Comparison of ENCODE assay signal across 18 cellular contexts in the genomic region with DNA sequence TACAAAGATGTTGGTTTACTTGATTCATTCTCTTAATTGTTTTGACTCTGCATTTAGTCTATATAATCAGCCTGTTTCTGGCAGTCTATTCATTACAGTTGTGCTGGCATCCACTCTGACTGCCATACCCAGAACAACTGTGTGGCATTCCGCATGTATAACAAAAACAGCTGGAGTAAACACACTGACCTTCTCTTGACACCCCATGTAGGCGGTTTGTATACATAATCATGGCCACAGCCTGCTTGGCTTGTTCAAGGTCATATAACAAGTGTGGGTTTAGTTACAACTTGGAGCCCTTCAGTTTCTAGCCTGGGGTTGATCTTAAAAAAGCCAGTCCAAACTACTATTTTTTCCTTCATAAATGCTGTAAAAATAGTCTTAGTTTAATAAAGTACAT.
DNase-seq lines count a peak whose midpoint lies in the region; ATAC-seq, FAIRE-seq and TF ChIP-seq lines count a peak whose summit lies in the region.
"Had no signal": no experiment of that assay in that cellular context is flagged by ENCODE, and none has a peak within 500 bp of the region (broad histone marks: within the 10 kb centered on the region; RNA-seq: fewer than 3 reads in every experiment).

No MANE protein-coding gene starts in this region.

- POLR2A ChIA-PET in HepG2 (lab: Yijun Ruan, JAX) = no interaction called here

- H3K9ac ChIP-seq in HepG2 (ENCODE audit: insufficient read depth, low read depth, low read length) = no peak overlapping the region
- no peak overlapping the region for H3K9ac ChIP-seq in MM.1S (ENCODE audit: low read length)
- H3K9ac ChIP-seq: SK-N-SH had no signal

- H3K27ac ChIP-seq in HepG2 (ENCODE audit: extremely low read length, insufficient read depth, low read length) (no peak overlapping the region), right lobe of liver (no peak overlapping the region), MM.1S (ENCODE audit: low read length) (no peak overlapping the region)
- H3K27ac ChIP-seq: A549 had no signal

- no peak for FAIRE-seq in HepG2 (lab: Jason Lieb, UNC)
- FAIRE-seq: A549, GM12891 had no signal

- H3K9me3 ChIP-seq in HepG2 (ENCODE audit: low read length) (no peaks in the 10 kb centered on the region), right lobe of liver (no peaks in the 10 kb centered on the region), MM.1S (replicated peaks; ENCODE audit: insufficient read depth, low read length) (no peaks in the 10 kb centered on the region)
- H3K9me3 ChIP-seq: A549, SK-N-SH had no signal

- H3K79me2 ChIP-seq in HepG2 (ENCODE audit: insufficient read depth, low read length) (no peaks in the 10 kb centered on the region), MM.1S (ENCODE audit: low read length) (no peaks in the 10 kb centered on the region)

- in situ Hi-C loops in HepG2 (cut with HindIII; ENCODE audit: extremely low pct_ligation_motif_present, low pct_unique_long_range_greater_than_20kb) = no loop called here

- no peaks in the 10 kb centered on the region for H3K9me2 ChIP-seq in MM.1S (replicated peaks; ENCODE audit: insufficient read depth, low read length)
- H3K9me2 ChIP-seq: SK-N-SH had no signal

- intact Hi-C loops in HepG2 (cut with micrococcal nuclease; ENCODE audit: unreplicated experiment) (no loop called here), right lobe of liver (cut with DNase I) (no loop called here)

- WGBS in HepG2 (ENCODE audit: low lambda C conversion rate) = 44% methylated on average over 2 of the region's 2 CpGs
- WGBS in right lobe of liver (ENCODE audit: insufficient coverage, low coverage, low lambda C conversion rate, missing lambda C conversion rate) = 27% methylated on average over 2 of the region's 2 CpGs

- TF ChIP-seq CTCF in HepG2 (CRISPR knock-in tag; IDR thresholded peaks at IDR 0.05) (no peak), right lobe of liver (IDR thresholded peaks at IDR 0.05) (no peak), MM.1S (IDR thresholded peaks at IDR 0.05; ENCODE audit: low read length) (no peak)

- H3K27me3 ChIP-seq in HepG2 (ENCODE audit: control insufficient read depth in 1 of 2, insufficient read depth in 2 of 2, low read length in 2 of 2) (no peaks in the 10 kb centered on the region; a peak in 1 of 5 replicates), right lobe of liver (no peaks in the 10 kb centered on the region), MM.1S (replicated peaks; ENCODE audit: insufficient read depth, low read length) (no peaks in the 10 kb centered on the region)

- ATAC-seq in HepG2 (peak; percentile 29; the same call in 1 of the 3 replicates), right lobe of liver (no peak), HG03439 (IDR thresholded peaks at IDR 0.05; ENCODE audit: unreplicated experiment) (no peak), GM19035 (IDR thresholded peaks at IDR 0.05; ENCODE audit: unreplicated experiment) (no peak)
- ATAC-seq: A549, PC-3 had no signal

- H3K4me2 ChIP-seq in HepG2 (ENCODE audit: low read depth, low read length) = no peak overlapping the region
- no peak overlapping the region for H3K4me2 ChIP-seq in MM.1S (ENCODE audit: low read depth, low read length)
- H3K4me2 ChIP-seq: A549, SK-N-SH had no signal

- H3K4me1 ChIP-seq in HepG2 (ENCODE audit: insufficient read depth, low read length) (peaks cover 4% of the 10 kb centered on the region; the same call in 1 of the 2 replicates), right lobe of liver (no peaks in the 10 kb centered on the region), MM.1S (ENCODE audit: low read length) (no peaks in the 10 kb centered on the region)
- H3K4me1 ChIP-seq: A549 had no signal

- no peak for TF ChIP-seq EP300 in HepG2 (IDR thresholded peaks at IDR 0.05; ENCODE audit: low read depth in 2 of 2, low read length in 2 of 2)
- no peak for TF ChIP-seq EP300 in HepG2 (CRISPR knock-in tag; IDR thresholded peaks at IDR 0.05; ENCODE audit: borderline replicate concordance)

- no peak for TF ChIP-seq RAD21 in HepG2 (CRISPR knock-in tag; IDR thresholded peaks at IDR 0.05)

- BruUV-seq in HepG2 (replicated peaks; lab: Mats Ljungman, UMichigan) = no TSS peak

- H4K20me1 ChIP-seq in HepG2 (ENCODE audit: insufficient read depth, low read length) (no peaks in the 10 kb centered on the region), MM.1S (ENCODE audit: insufficient read depth, low read length) (no peaks in the 10 kb centered on the region)

- DNase-seq in HepG2 (ENCODE audit: low spot score) = peak; percentile 10
- no peak for DNase-seq in right lobe of liver
- peak; percentile 19 for DNase-seq in RPMI7951 (ENCODE audit: low read depth)
- DNase-seq in fibroblast of peridontal ligament (ENCODE audit: extremely low read depth) = peak; percentile 46
- no peak for DNase-seq in HUDEP-2 (lab: John Stamatoyannopoulos, UW; ENCODE audit: unreplicated experiment in 76 of 76)
- no peak for DNase-seq in MM.1S
- DNase-seq: CD4-positive, CD25-positive, alpha-beta regulatory T cell; DMS79 treated with DMSO at 0.1 percent for 48 hours; HCEC 1CT; MV-4-11; NCI-H1417 treated with DMSO at 0.1 percent for 48 hours; NCI-H2029; PC-3; SK-N-SH had no signal

- no peak for TF ChIP-seq POLR2A in HepG2 (IDR thresholded peaks at IDR 0.05; ENCODE audit: insufficient read depth in 1 of 2, low read depth in 2 of 2, low read length in 2 of 2)
- no peak for TF ChIP-seq POLR2A in right lobe of liver (IDR thresholded peaks at IDR 0.05)

- H3K4me3 ChIP-seq in HepG2 (replicated peaks in 1 of 3; ENCODE audit: insufficient read depth in 1 of 3, low read depth in 2 of 3, low read length in 3 of 3) = no peak overlapping the region
- no peak overlapping the region for H3K4me3 ChIP-seq in right lobe of liver
- H3K4me3 ChIP-seq in MM.1S (ENCODE audit: low read length) = no peak overlapping the region
- H3K4me3 ChIP-seq: A549 had no signal

- CTCF ChIA-PET in HepG2 (lab: Yijun Ruan, JAX; ENCODE audit: low intra/inter-chr PET ratio, low total read pairs) = no interaction called here

- H3K36me3 ChIP-seq in HepG2 (replicated peaks in 1 of 2; ENCODE audit: control insufficient read depth in 1 of 2, insufficient read depth in 2 of 2, low read length in 2 of 2) (no peaks in the 10 kb centered on the region), right lobe of liver (no peaks in the 10 kb centered on the region), MM.1S (replicated peaks; ENCODE audit: insufficient read depth, low read length) (no peaks in the 10 kb centered on the region)

- no peaks in the 10 kb centered on the region for H3F3A ChIP-seq in MM.1S (ENCODE audit: insufficient read depth, low read length)

- H2AFZ ChIP-seq in HepG2 (ENCODE audit: low read length) (no peak overlapping the region), MM.1S (ENCODE audit: low read length) (no peak overlapping the region)

TF ChIP-seq in HepG2, 621 proteins besides CTCF, POLR2A, EP300 and RAD21 (continues in another document):
- no peak for TF ChIP-seq HDAC1 (CRISPR knock-in tag; IDR thresholded peaks at IDR 0.05)
- TF ChIP-seq RXRA (CRISPR knock-in tag; IDR thresholded peaks at IDR 0.05) = no peak
- TF ChIP-seq, protein P1, sequence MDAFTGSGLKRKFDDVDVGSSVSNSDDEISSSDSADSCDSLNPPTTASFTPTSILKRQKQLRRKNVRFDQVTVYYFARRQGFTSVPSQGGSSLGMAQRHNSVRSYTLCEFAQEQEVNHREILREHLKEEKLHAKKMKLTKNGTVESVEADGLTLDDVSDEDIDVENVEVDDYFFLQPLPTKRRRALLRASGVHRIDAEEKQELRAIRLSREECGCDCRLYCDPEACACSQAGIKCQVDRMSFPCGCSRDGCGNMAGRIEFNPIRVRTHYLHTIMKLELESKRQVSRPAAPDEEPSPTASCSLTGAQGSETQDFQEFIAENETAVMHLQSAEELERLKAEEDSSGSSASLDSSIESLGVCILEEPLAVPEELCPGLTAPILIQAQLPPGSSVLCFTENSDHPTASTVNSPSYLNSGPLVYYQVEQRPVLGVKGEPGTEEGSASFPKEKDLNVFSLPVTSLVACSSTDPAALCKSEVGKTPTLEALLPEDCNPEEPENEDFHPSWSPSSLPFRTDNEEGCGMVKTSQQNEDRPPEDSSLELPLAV (CRISPR knock-in tag; conservative IDR thresholded peaks at IDR 0.05; ENCODE audit: low read depth) = no peak
- no peak for TF ChIP-seq ZNF746 (CRISPR knock-in tag; IDR thresholded peaks at IDR 0.05)
- no peak for TF ChIP-seq NFKB2 (CRISPR knock-in tag; IDR thresholded peaks at IDR 0.05; ENCODE audit: borderline replicate concordance)
- no peak for TF ChIP-seq ZNF205 (CRISPR knock-in tag; IDR thresholded peaks at IDR 0.05)
- no peak for TF ChIP-seq MTA1 (CRISPR knock-in tag; IDR thresholded peaks at IDR 0.05; ENCODE audit: borderline replicate concordance)
- TF ChIP-seq ZNF75D (CRISPR knock-in tag; IDR thresholded peaks at IDR 0.05; ENCODE audit: borderline replicate concordance) = no peak
- no peak for TF ChIP-seq ZNF20 (CRISPR knock-in tag; IDR thresholded peaks at IDR 0.05)
- TF ChIP-seq ZNF12 (CRISPR knock-in tag; IDR thresholded peaks at IDR 0.05) = peak; percentile 74; the same call in 1 of the 2 replicates
- TF ChIP-seq, protein P2, sequence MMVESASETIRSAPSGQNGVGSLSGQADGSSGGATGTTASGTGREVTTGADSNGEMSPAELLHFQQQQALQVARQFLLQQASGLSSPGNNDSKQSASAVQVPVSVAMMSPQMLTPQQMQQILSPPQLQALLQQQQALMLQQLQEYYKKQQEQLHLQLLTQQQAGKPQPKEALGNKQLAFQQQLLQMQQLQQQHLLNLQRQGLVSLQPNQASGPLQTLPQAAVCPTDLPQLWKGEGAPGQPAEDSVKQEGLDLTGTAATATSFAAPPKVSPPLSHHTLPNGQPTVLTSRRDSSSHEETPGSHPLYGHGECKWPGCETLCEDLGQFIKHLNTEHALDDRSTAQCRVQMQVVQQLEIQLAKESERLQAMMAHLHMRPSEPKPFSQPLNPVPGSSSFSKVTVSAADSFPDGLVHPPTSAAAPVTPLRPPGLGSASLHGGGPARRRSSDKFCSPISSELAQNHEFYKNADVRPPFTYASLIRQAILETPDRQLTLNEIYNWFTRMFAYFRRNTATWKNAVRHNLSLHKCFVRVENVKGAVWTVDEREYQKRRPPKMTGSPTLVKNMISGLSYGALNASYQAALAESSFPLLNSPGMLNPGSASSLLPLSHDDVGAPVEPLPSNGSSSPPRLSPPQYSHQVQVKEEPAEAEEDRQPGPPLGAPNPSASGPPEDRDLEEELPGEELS (CRISPR knock-in tag; IDR thresholded peaks at IDR 0.05) = peak; percentile 33; the same call in 1 of the 2 replicates
- no peak for TF ChIP-seq TCF12 (IDR thresholded peaks at IDR 0.05)
- TF ChIP-seq TCF12 (CRISPR knock-in tag; IDR thresholded peaks at IDR 0.05) = no peak
- no peak for TF ChIP-seq FOXP1 (IDR thresholded peaks at IDR 0.05)
- peak; percentile 82 for TF ChIP-seq FOXP1 (CRISPR knock-in tag; IDR thresholded peaks at IDR 0.05)
- no peak for TF ChIP-seq CC2D1A (CRISPR knock-in tag; IDR thresholded peaks at IDR 0.05)

Comparison
In these comparisons a context has a peak if more than half of its experiments do, and no peak if none do; other contexts are left out.
1. DNase-seq: peak in HepG2 (single experiment), RPMI7951 (single experiment) and fibroblast of peridontal ligament (single experiment); none in right lobe of liver (0 of 3), HUDEP-2 (0 of 76) and MM.1S (single experiment).